1 cellular context compared by ENCODE assay signal in genomic region chr12:120445911-120446909, GRCh38.
TF ChIP-seq lines count a peak whose summit lies in the region.

Gene GATC (plus strand): TSS chr12:120446444. CDS start chr12:120446481, 37 bp downstream.
Gene TRIAP1 (minus strand): TSS chr12:120446384. CDS start chr12:120446372, 12 bp downstream.

TF ChIP-seq in GM12878, 131 proteins besides CTCF, POLR2A, EP300 and RAD21 (continued from another document and continues in another):
- TF ChIP-seq CEBPZ (IDR thresholded peaks at IDR 0.05; ENCODE audit: low read depth, low read length): no peak
- no peak for TF ChIP-seq ZNF592 (IDR thresholded peaks at IDR 0.05)
- TF ChIP-seq IRF3 (IDR thresholded peaks at IDR 0.05): no peak
- peak; percentile 67 for TF ChIP-seq SIX5 (IDR thresholded peaks at IDR 0.05; ENCODE audit: low read depth, low read length, severe bottlenecking)
- TF ChIP-seq CBFB (IDR thresholded peaks at IDR 0.05; ENCODE audit: low read depth): peak; percentile 97
- TF ChIP-seq RFX5 (IDR thresholded peaks at IDR 0.05; ENCODE audit: low read depth, low read length): no peak
- no peak; the same call in 1 of the 2 replicates for TF ChIP-seq TCF12 (IDR thresholded peaks at IDR 0.05; ENCODE audit: low read depth, low read length)
- peak; percentile 96 for TF ChIP-seq MAX (IDR thresholded peaks at IDR 0.05; ENCODE audit: low read depth, low read length)
- TF ChIP-seq ZZZ3 (IDR thresholded peaks at IDR 0.05; ENCODE audit: control insufficient read depth, insufficient read length, low read depth): no peak
- no peak for TF ChIP-seq EZH2 (IDR thresholded peaks at IDR 0.05; ENCODE audit: borderline replicate concordance, control insufficient read depth, low read depth, low read length)
- peak; percentile 100 for TF ChIP-seq CREM (IDR thresholded peaks at IDR 0.05; ENCODE audit: low read depth)
- peak; percentile 73 for TF ChIP-seq MEF2A (IDR thresholded peaks at IDR 0.05; ENCODE audit: insufficient read depth, low read depth, low read length)
- peak; percentile 24; the same call in 1 of the 2 replicates for TF ChIP-seq EED (IDR thresholded peaks at IDR 0.05; ENCODE audit: low read depth)
- TF ChIP-seq ESRRA (IDR thresholded peaks at IDR 0.05; ENCODE audit: low read length): no peak
- peak; percentile 90 for TF ChIP-seq NKRF (conservative IDR thresholded peaks at IDR 0.05)
- TF ChIP-seq STAT3 (IDR thresholded peaks at IDR 0.05; ENCODE audit: low read depth, low read length): no peak
- TF ChIP-seq ZBTB11 (CRISPR knock-in tag; IDR thresholded peaks at IDR 0.05): no peak
- peak; percentile 92 for TF ChIP-seq MLLT1 (IDR thresholded peaks at IDR 0.05)
- no peak for TF ChIP-seq YBX1 (IDR thresholded peaks at IDR 0.05)
- TF ChIP-seq ZNF207 (IDR thresholded peaks at IDR 0.05; ENCODE audit: borderline replicate concordance): peak; percentile 66; the same call in 1 of the 2 replicates
- TF ChIP-seq TCF3 (IDR thresholded peaks at IDR 0.05; ENCODE audit: borderline replicate concordance, insufficient read depth, low read depth, low read length): no peak
- no peak for TF ChIP-seq BMI1 (IDR thresholded peaks at IDR 0.05; ENCODE audit: borderline replicate concordance)
- TF ChIP-seq ZNF622 (IDR thresholded peaks at IDR 0.05): no peak
- TF ChIP-seq CHD1 (IDR thresholded peaks at IDR 0.05; ENCODE audit: low read depth, low read length): peak; percentile 77; the same call in 1 of the 2 replicates
- no peak for TF ChIP-seq CUX1 (IDR thresholded peaks at IDR 0.05; ENCODE audit: insufficient replicate concordance, low read depth, low read length)
- TF ChIP-seq FOXK2 (IDR thresholded peaks at IDR 0.05): peak; percentile 63
- no peak for TF ChIP-seq CHD4 (IDR thresholded peaks at IDR 0.05)
- no peak for TF ChIP-seq NFXL1 (IDR thresholded peaks at IDR 0.05; ENCODE audit: borderline replicate concordance)
- TF ChIP-seq ZNF217 (IDR thresholded peaks at IDR 0.05): 0 out of 2 replicates have a peak, but pooled peaks have one; percentile 17
- TF ChIP-seq CEBPB (IDR thresholded peaks at IDR 0.05; ENCODE audit: borderline replicate concordance in 1 of 2, low read depth in 2 of 2, low read length in 2 of 2): no peak
